Comparison of ENCODE assay signal across 16 cellular contexts in genomic region chrX:1400049-1400448, GRCh38. TPM values are rescaled to one million over a fixed set of nuclear protein-coding genes. Genes with fewer than 3 reads are reported as not detected.
DNase-seq lines count a peak whose midpoint lies in the region; TF ChIP-seq lines count a peak whose summit lies in the region.
"Had no signal": no experiment of that assay in that cellular context is flagged by ENCODE, and none has a peak within 500 bp of the region (broad histone marks: within the 10 kb centered on the region; RNA-seq: fewer than 3 reads in every experiment).

No MANE protein-coding gene starts in this region.

- peaks cover 0 to 6% of the 10 kb centered on the region in 2 donors for H3K4me1 Mint-ChIP-seq in immature natural killer cell
- H3K4me1 Mint-ChIP-seq in endothelial cell (ENCODE audit: unreplicated experiment), result peaks cover 7% of the 10 kb centered on the region

- no peak overlapping the region for H3K4me3 Mint-ChIP-seq in immature natural killer cell
- no peak overlapping the region for H3K4me3 Mint-ChIP-seq in endothelial cell (ENCODE audit: unreplicated experiment)
- H3K4me3 Mint-ChIP-seq: CD8-positive, alpha-beta T cell; GM23338 had no signal

- peaks cover 0 to 1% (median 0%) of the 10 kb centered on the region in 6 donors for H3K9me3 Mint-ChIP-seq in immature natural killer cell
- no peaks in the 10 kb centered on the region for H3K9me3 Mint-ChIP-seq in endothelial cell (ENCODE audit: unreplicated experiment)
- H3K9me3 Mint-ChIP-seq: CD8-positive, alpha-beta T cell; GM23338 had no signal

- no peaks in the 10 kb centered on the region for H3K27me3 ChIP-seq in dorsolateral prefrontal cortex
- H3K27me3 ChIP-seq: BLaER1 had no signal

- H3K27me3 Mint-ChIP-seq in immature natural killer cell (ENCODE audit: low read depth in 3 of 3) (peaks cover 2 to 4% (median 3%) of the 10 kb centered on the region in 3 donors), endothelial cell (ENCODE audit: unreplicated experiment) (peaks cover 11% of the 10 kb centered on the region)

- H3K4me3 ChIP-seq in dorsolateral prefrontal cortex (no peak overlapping the region), foreskin fibroblast (ENCODE audit: low read depth in 1 of 2, low read length in 2 of 2) (no peak overlapping the region)
- H3K4me3 ChIP-seq: BLaER1, GM23338 had no signal

- intact Hi-C loops in dorsolateral prefrontal cortex (cut with DNase I) (no loop called here), posterior vena cava (cut with DNase I) (no loop called here)

- H3K27ac ChIP-seq in 22Rv1 (peak overlapping the region; percentile 66), dorsolateral prefrontal cortex (no peak overlapping the region)
- H3K27ac ChIP-seq: BLaER1 had no signal

- H3K27ac Mint-ChIP-seq in immature natural killer cell (no peak overlapping the region), endothelial cell (ENCODE audit: unreplicated experiment) (no peak overlapping the region)
- H3K27ac Mint-ChIP-seq: CD8-positive, alpha-beta T cell; GM23338 had no signal

- peak; percentile 44 for DNase-seq in activated CD8-positive, alpha-beta memory T cell treated with anti-CD3 and anti-CD28 coated beads, Interleukin-2, amount 50 U/mL, for 48 hours
- no peak for DNase-seq in activated CD8-positive, alpha-beta memory T cell treated with anti-CD3 and anti-CD28 coated beads for 24 hours
- DNase-seq in dorsolateral prefrontal cortex (peak in 6 of 10 donors; percentile 7 to 28 (median 19)), posterior vena cava (ENCODE audit: low spot score) (peak; percentile 17), immature natural killer cell (no peak), foreskin fibroblast (no peak), endothelial cell (ENCODE audit: low spot score) (no peak)
- DNase-seq: CD8-positive, alpha-beta T cell; DMS79; NCI-H1417 treated with DMSO at 0.1 percent for 48 hours; NCI-H1930; NCI-H446; NCI-H69 had no signal

- TF ChIP-seq CTCF in 22Rv1 (IDR thresholded peaks at IDR 0.05) (no peak), dorsolateral prefrontal cortex (IDR thresholded peaks at IDR 0.05 in 54 of 56, conservative IDR thresholded peaks at IDR 0.05 in 2 of 56; ENCODE audit: low read depth in 1 of 56, partially characterized antibody in 56 of 56) (no peak), foreskin fibroblast (IDR thresholded peaks at IDR 0.05; ENCODE audit: low read depth, low read length) (no peak), endothelial cell (IDR thresholded peaks at IDR 0.05; ENCODE audit: unreplicated experiment) (no peak)

- H3K36me3 Mint-ChIP-seq in immature natural killer cell, result peaks cover 0 to 3% (median 0%) of the 10 kb centered on the region in 3 donors
- H3K36me3 Mint-ChIP-seq in endothelial cell (ENCODE audit: low read depth, unreplicated experiment), result peaks cover 12% of the 10 kb centered on the region

RNA-seq across cellular contexts. Expression of gene SLC25A6, which starts 8.1 kb away (rescaled TPM):
- total RNA-seq in dorsolateral prefrontal cortex, result 100 to 1,000 TPM; 158 to 287 (median 202) TPM
- 100 to 1,000 TPM; 204 to 218 TPM for total RNA-seq in posterior vena cava
- 100 to 1,000 TPM; 330 to 354 (median 347) TPM for polyA plus RNA-seq in immature natural killer cell
- total RNA-seq in endothelial cell (ENCODE audit: unreplicated experiment), result 488 TPM

RNA-seq across cellular contexts. Expression of gene ASMTL, which starts 52.7 kb away (rescaled TPM):
- 10 to 100 TPM; 15.8 to 57.3 (median 32.2) TPM for total RNA-seq in dorsolateral prefrontal cortex
- 10 to 100 TPM; 28.2 to 29.7 TPM for total RNA-seq in posterior vena cava
- polyA plus RNA-seq in immature natural killer cell, result 10 to 100 TPM; 58.1 to 68.6 (median 67.1) TPM
- 25.8 TPM for total RNA-seq in endothelial cell (ENCODE audit: unreplicated experiment)

Comparison
In these comparisons a context has a peak if more than half of its experiments do, and no peak if none do; other contexts are left out.
1. DNase-seq: peak in activated CD8-positive, alpha-beta memory T cell treated with anti-CD3 and anti-CD28 coated beads, Interleukin-2, amount 50 U/mL, for 48 hours (single experiment), dorsolateral prefrontal cortex (6 of 10) and posterior vena cava (single experiment); none in activated CD8-positive, alpha-beta memory T cell treated with anti-CD3 and anti-CD28 coated beads for 24 hours (single experiment), immature natural killer cell (0 of 3), foreskin fibroblast (0 of 2) and endothelial cell (single experiment).